ENCODE assay signal across 8 cellular contexts in genomic region chr13:48302920-48303330, GRCh38. TPM values are rescaled to one million over a fixed set of nuclear protein-coding genes. Genes with fewer than 3 reads are reported as not detected.
DNase-seq lines count a peak whose midpoint lies in the region; ATAC-seq and TF ChIP-seq lines count a peak whose summit lies in the region.

No MANE protein-coding gene starts in this region.

- H3K4me3 Mint-ChIP-seq in activated CD4-positive, alpha-beta memory T cell treated with anti-CD3 and anti-CD28 coated beads for 36 hours = peak overlapping the region; percentile 97

- peak overlapping the region; percentile 93 for H3K27ac Mint-ChIP-seq in activated CD4-positive, alpha-beta memory T cell treated with anti-CD3 and anti-CD28 coated beads for 36 hours

- intact Hi-C loops in heart right ventricle (cut with DNase I) = loop anchor here in 9 of 10 donors (1.0 to 10.0 kb wide), 12 partner anchors 51 to 266 kb away; partner anchors contain the start of genes ITM2B (in 6 of the 9), MED4 (in 2 of the 9) and NUDT15 (in 1 of the 9)
- intact Hi-C loops in left ventricle myocardium superior (cut with micrococcal nuclease) = no loop called here
- intact Hi-C loops in activated CD4-positive, alpha-beta memory T cell treated with anti-CD3 and anti-CD28 coated beads for 36 hours (cut with micrococcal nuclease) = loop anchor here (1.0 to 2.0 kb wide), 5 partner anchors 36 to 266 kb away; partner anchors contain the start of genes MED4 and NUDT15
- intact Hi-C loops in right cardiac atrium (cut with DNase I) = loop anchor here in 3 of 4 donors (10.0 kb wide), 2 partner anchors 58 to 68 kb away; partner anchors contain the start of gene ITM2B (in 2 of the 3)

- no peaks in the 10 kb centered on the region for H3K9me3 Mint-ChIP-seq in activated CD4-positive, alpha-beta memory T cell treated with anti-CD3 and anti-CD28 coated beads for 36 hours

- TF ChIP-seq CTCF in heart right ventricle (IDR thresholded peaks at IDR 0.05) (no peak), WERI-Rb-1 (IDR thresholded peaks at IDR 0.05; ENCODE audit: low read depth, low read length) (no peak)

- peak overlapping the region; percentile 69 to 99 (median 90) for H3K4me3 ChIP-seq in heart right ventricle
- peak overlapping the region; percentile 82 for H3K4me3 ChIP-seq in right cardiac atrium (ENCODE audit: low read length)
- peak overlapping the region; percentile 85 to 93 (median 87) for H3K4me3 ChIP-seq in skeletal muscle tissue (ENCODE audit: low read length in 3 of 3)
- no peak overlapping the region for H3K4me3 ChIP-seq in WERI-Rb-1 (ENCODE audit: low read depth, low read length)

- ATAC-seq in heart right ventricle = peak in 6 of 8 donors; percentile 2 to 44 (median 37)
- no peak for ATAC-seq in left ventricle myocardium superior
- ATAC-seq in right cardiac atrium = no peak
- ATAC-seq in HG02588 (IDR thresholded peaks at IDR 0.05; ENCODE audit: unreplicated experiment) = no peak

- H3K4me1 ChIP-seq in heart right ventricle (peaks cover 0 to 40% (median 31%) of the 10 kb centered on the region in 9 donors), right cardiac atrium (ENCODE audit: control insufficient read depth, insufficient read depth, low read length) (peaks cover 3% of the 10 kb centered on the region), skeletal muscle tissue (ENCODE audit: control insufficient read depth in 3 of 3, insufficient read depth in 3 of 3, low read length in 3 of 3) (peaks cover 2 to 18% (median 4%) of the 10 kb centered on the region in 3 donors)

- H3K36me3 ChIP-seq in heart right ventricle (peaks cover 0 to 16% (median 4%) of the 10 kb centered on the region in 9 donors), skeletal muscle tissue (ENCODE audit: control insufficient read depth in 3 of 3, insufficient read depth in 3 of 3, low read length in 3 of 3) (no peaks in the 10 kb centered on the region), WERI-Rb-1 (no peaks in the 10 kb centered on the region)

- H3K9ac ChIP-seq in skeletal muscle tissue (ENCODE audit: low read depth in 1 of 3, low read length in 3 of 3) = peak overlapping the region; percentile 79 to 99 (median 90)

- no peaks in the 10 kb centered on the region for H3K9me3 ChIP-seq in heart right ventricle
- H3K9me3 ChIP-seq in right cardiac atrium (ENCODE audit: control insufficient read depth, low read length) = no peaks in the 10 kb centered on the region
- no peaks in the 10 kb centered on the region for H3K9me3 ChIP-seq in skeletal muscle tissue (ENCODE audit: control insufficient read depth in 3 of 3, low read length in 3 of 3)
- no peaks in the 10 kb centered on the region for H3K9me3 ChIP-seq in WERI-Rb-1 (ENCODE audit: severe bottlenecking)

- peaks cover 25% of the 10 kb centered on the region for H3K4me1 Mint-ChIP-seq in activated CD4-positive, alpha-beta memory T cell treated with anti-CD3 and anti-CD28 coated beads for 36 hours (ENCODE audit: low read depth)

- 9% methylated on average over 8 of the region's 8 CpGs for WGBS in heart right ventricle, 2 donors
- WGBS in right cardiac atrium = 8% methylated on average over 8 of the region's 8 CpGs

- POLR2A ChIA-PET in activated CD4-positive, alpha-beta memory T cell treated with anti-CD3 and anti-CD28 coated beads for 36 hours (lab: Charles Lee) = interaction anchor here (0.9 kb wide), 1 partner anchor 17 kb away, joined by 3 read pairs; no protein-coding TSS in a partner anchor

- no peak for DNase-seq in heart right ventricle
- DNase-seq in left ventricle myocardium superior = no peak
- DNase-seq in activated CD4-positive, alpha-beta memory T cell treated with anti-CD3 and anti-CD28 coated beads for 36 hours = no peak
- no peak for DNase-seq in right cardiac atrium
- no peak for DNase-seq in WERI-Rb-1
- DNase-seq in GM03348 (ENCODE audit: low spot score) = no peak

- peaks cover 15% of the 10 kb centered on the region for H3K36me3 Mint-ChIP-seq in activated CD4-positive, alpha-beta memory T cell treated with anti-CD3 and anti-CD28 coated beads for 36 hours

- H3K27ac ChIP-seq in heart right ventricle = peak overlapping the region; percentile 97 to 100 (median 100)
- H3K27ac ChIP-seq in right cardiac atrium (ENCODE audit: low read length) = peak overlapping the region; percentile 98
- peak overlapping the region; percentile 96 for H3K27ac ChIP-seq in skeletal muscle tissue (ENCODE audit: low read depth, low read length)
- H3K27ac ChIP-seq in WERI-Rb-1 = no peak overlapping the region

- H3K27me3 Mint-ChIP-seq in activated CD4-positive, alpha-beta memory T cell treated with anti-CD3 and anti-CD28 coated beads for 36 hours = no peaks in the 10 kb centered on the region

- CTCF ChIA-PET in activated CD4-positive, alpha-beta memory T cell treated with anti-CD3 and anti-CD28 coated beads for 36 hours (lab: Charles Lee) = interaction anchor here (0.9 to 2.0 kb wide), 3 partner anchors 208 to 265 kb away, joined by 3 to 8 read pairs (median 5); partner anchors contain the start of gene MED4

- H3K27me3 ChIP-seq in heart right ventricle (no peaks in the 10 kb centered on the region), right cardiac atrium (ENCODE audit: control insufficient read depth, insufficient read depth) (no peaks in the 10 kb centered on the region), skeletal muscle tissue (ENCODE audit: control insufficient read depth in 3 of 3, insufficient read depth in 3 of 3, low read length in 3 of 3) (no peaks in the 10 kb centered on the region), WERI-Rb-1 (ENCODE audit: insufficient read depth, low read depth, severe bottlenecking) (no peaks in the 10 kb centered on the region)

RNA-seq across cellular contexts. Expression of gene RB1, which starts 0.6 kb away (rescaled TPM):
- total RNA-seq in heart right ventricle (10 to 100 TPM; 22.3 to 42.0 (median 26.8) TPM), left ventricle myocardium superior (34.2 TPM), right cardiac atrium (10 to 100 TPM; 21.8 to 29.0 (median 27.3) TPM), skeletal muscle tissue (39.7 TPM)
- polyA plus RNA-seq in heart right ventricle (10 to 100 TPM; 12.1 to 12.3 TPM), right cardiac atrium (12.3 TPM)
- 10 to 100 TPM; 26.5 to 28.8 TPM for total RNA-seq in activated CD4-positive, alpha-beta memory T cell treated with anti-CD3 and anti-CD28 coated beads for 36 hours

Comparison
In these comparisons a context has a peak if more than half of its experiments do, and no peak if none do; other contexts are left out.
1. ATAC-seq: peak in heart right ventricle (6 of 8); none in left ventricle myocardium superior (single experiment), right cardiac atrium (0 of 2) and HG02588 (single experiment).